ENCODE assay signal across 8 cellular contexts in genomic region chr5:35618297-35618636, GRCh38. TPM values are rescaled to one million over a fixed set of nuclear protein-coding genes. Genes with fewer than 3 reads are reported as not detected.
DNase-seq lines count a peak whose midpoint lies in the region; ATAC-seq and TF ChIP-seq lines count a peak whose summit lies in the region.

No MANE protein-coding gene starts in this region.

- H3K4me3 ChIP-seq in CD8-positive, alpha-beta T cell (ENCODE audit: low read depth, low read length), result peak overlapping the region; percentile 88
- peak overlapping the region; percentile 82 for H3K4me3 ChIP-seq in fibroblast of pulmonary artery (replicated peaks; ENCODE audit: low read depth, low read length)

- H3K4me1 ChIP-seq in CD8-positive, alpha-beta T cell (ENCODE audit: insufficient read depth, low read length), result peaks cover 16% of the 10 kb centered on the region

- peak overlapping the region; percentile 91 for H3K4me3 Mint-ChIP-seq in CD8-positive, alpha-beta T cell
- H3K4me3 Mint-ChIP-seq in osteocyte (ENCODE audit: unreplicated experiment), result peak overlapping the region; percentile 96

- peak overlapping the region; percentile 60 for H3K27ac ChIP-seq in CD8-positive, alpha-beta T cell (ENCODE audit: low read depth, low read length)
- H3K27ac ChIP-seq in RWPE1, result peak overlapping the region; percentile 48

- TF ChIP-seq CTCF in CD8-positive, alpha-beta T cell (IDR thresholded peaks at IDR 0.05), result no peak
- no peak for TF ChIP-seq CTCF in RWPE1 (conservative IDR thresholded peaks at IDR 0.05; ENCODE audit: low read depth)
- TF ChIP-seq CTCF in fibroblast of pulmonary artery (IDR thresholded peaks at IDR 0.05; ENCODE audit: low read length, missing control alignments), result no peak
- TF ChIP-seq CTCF in osteocyte (IDR thresholded peaks at IDR 0.05), result no peak

- no peaks in the 10 kb centered on the region for H3K27me3 ChIP-seq in CD8-positive, alpha-beta T cell (ENCODE audit: insufficient read depth, low read length)

- intact Hi-C loops in CD8-positive, alpha-beta T cell (cut with DNase I, micrococcal nuclease), result loop anchor here (5.0 to 10.0 kb wide), 6 partner anchors 239 to 703 kb away; partner anchors contain the start of genes BRIX1 (in 2 of the 2), RAD1 (in 2 of the 2), IL7R (in 1 of the 2) and LMBRD2 (in 1 of the 2)

- ATAC-seq in CD8-positive, alpha-beta T cell, result no peak
- ATAC-seq in GM21526 (IDR thresholded peaks at IDR 0.05; ENCODE audit: low FRiP score, unreplicated experiment), result no peak

- peak overlapping the region; percentile 95 for H3K27ac Mint-ChIP-seq in CD8-positive, alpha-beta T cell
- H3K27ac Mint-ChIP-seq in osteocyte (ENCODE audit: unreplicated experiment), result peak overlapping the region; percentile 67

- H3K27me3 Mint-ChIP-seq in CD8-positive, alpha-beta T cell (ENCODE audit: low read depth), result no peaks in the 10 kb centered on the region
- H3K27me3 Mint-ChIP-seq in osteocyte (ENCODE audit: unreplicated experiment), result peaks cover 17% of the 10 kb centered on the region

- peaks cover 35% of the 10 kb centered on the region for H3K4me1 Mint-ChIP-seq in CD8-positive, alpha-beta T cell (ENCODE audit: low read depth)
- peaks cover 18% of the 10 kb centered on the region for H3K4me1 Mint-ChIP-seq in osteocyte (ENCODE audit: unreplicated experiment)

- no peak for DNase-seq in CD8-positive, alpha-beta T cell
- no peak for DNase-seq in RWPE1 (ENCODE audit: low spot score)
- no peak for DNase-seq in fibroblast of pulmonary artery (ENCODE audit: low read depth)
- no peak for DNase-seq in osteocyte (ENCODE audit: extremely low spot score, unreplicated experiment)
- no peak for DNase-seq in NCI-H748 (lab: John Stamatoyannopoulos, UW; ENCODE audit: unreplicated experiment)
- DNase-seq in retina, result no peak
- DNase-seq in NCI-H2107 treated with DMSO at 0.1 percent for 48 hours (lab: John Stamatoyannopoulos, UW; ENCODE audit: unreplicated experiment), result no peak

- peaks cover 8% of the 10 kb centered on the region for H3K9me3 Mint-ChIP-seq in CD8-positive, alpha-beta T cell
- H3K9me3 Mint-ChIP-seq in osteocyte (ENCODE audit: unreplicated experiment), result peaks cover 20% of the 10 kb centered on the region

- H3K36me3 Mint-ChIP-seq in CD8-positive, alpha-beta T cell, result peaks cover 6% of the 10 kb centered on the region
- no peaks in the 10 kb centered on the region for H3K36me3 Mint-ChIP-seq in osteocyte (ENCODE audit: unreplicated experiment)

- H3K9me3 ChIP-seq in CD8-positive, alpha-beta T cell (ENCODE audit: low read length), result no peaks in the 10 kb centered on the region

- CTCF ChIA-PET in CD8-positive, alpha-beta T cell (lab: Charles Lee), result interaction anchor here (0.7 to 4.4 kb wide), 14 partner anchors 10 to 528 kb away, joined by 3 to 32 read pairs (median 4); no protein-coding TSS in a partner anchor
- CTCF ChIA-PET in RWPE1 (lab: Yijun Ruan, JAX), result interaction anchor here (0.6 to 1.1 kb wide), 4 partner anchors 27 to 515 kb away, joined by 3 to 7 read pairs (median 3); no protein-coding TSS in a partner anchor

- POLR2A ChIA-PET in CD8-positive, alpha-beta T cell (lab: Charles Lee), result interaction anchor here (0.7 to 1.0 kb wide), 2 partner anchors 34 to 236 kb away, joined by 3 to 4 read pairs; no protein-coding TSS in a partner anchor
- POLR2A ChIA-PET in RWPE1 (lab: Yijun Ruan, JAX; ENCODE audit: low non-redundant PET), result no interaction called here

- no peaks in the 10 kb centered on the region for H3K36me3 ChIP-seq in CD8-positive, alpha-beta T cell (ENCODE audit: insufficient read depth, low read length)

RNA-seq across cellular contexts. Expression of gene SPEF2, which starts 0.6 kb away (rescaled TPM):
- 1 to 10 TPM; 3.5 to 4.7 TPM for total RNA-seq in CD8-positive, alpha-beta T cell
- total RNA-seq in osteocyte, result 5.5 and 7.9 TPM in 2 replicates
